ENCODE assay signal across 18 cellular contexts in genomic region chrX:136712631-136713030, GRCh38.
DNase-seq lines count a peak whose midpoint lies in the region; ATAC-seq and TF ChIP-seq lines count a peak whose summit lies in the region.
"Had no signal": no experiment of that assay in that cellular context is flagged by ENCODE, and none has a peak within 500 bp of the region (broad histone marks: within the 10 kb centered on the region; RNA-seq: fewer than 3 reads in every experiment).

No MANE protein-coding gene starts in this region.

- no peak overlapping the region for H3K27ac ChIP-seq in OCI-LY7 (ENCODE audit: low read depth, low read length, poor library complexity, severe bottlenecking)
- H3K27ac ChIP-seq: BLaER1, KMS-11 had no signal

- H3K4me2 ChIP-seq in OCI-LY7 (ENCODE audit: low read length): no peak overlapping the region
- H3K4me2 ChIP-seq: BLaER1, KMS-11 had no signal

- in situ Hi-C loops in HAP-1 (cut with MboI; ENCODE audit: low sequenced_read_pairs): loop anchor here (10.0 kb wide), 1 partner anchor 212 kb away; no protein-coding TSS in a partner anchor

- no peak for DNase-seq in activated naive CD4-positive, alpha-beta T cell treated with anti-CD3 and anti-CD28 coated beads for 36 hours
- DNase-seq in activated naive CD4-positive, alpha-beta T cell (lab: John Stamatoyannopoulos, UW): no peak
- DNase-seq in HAP-1 (ENCODE audit: low spot score in 2 of 2) (peak; percentile 22 to 91), left lobe of liver (ENCODE audit: low spot score) (no peak), A172 (ENCODE audit: low spot score) (no peak), OCI-LY7 (ENCODE audit: low spot score) (no peak)
- DNase-seq: DMS 273 treated with DMSO at 0.1 percent for 48 hours, GF-D8, H7, MG63, NCI-H1092, NCI-H146, NCI-H2227 treated with DMSO at 0.1 percent for 48 hours, NCI-H524 had no signal

- intact Hi-C loops in activated naive CD4-positive, alpha-beta T cell treated with anti-CD3 and anti-CD28 coated beads for 36 hours (cut with micrococcal nuclease): loop anchor here (1.0 to 5.0 kb wide), 3 partner anchors 155 to 340 kb away; partner anchors contain the start of gene RBMX
- intact Hi-C loops in OCI-LY7 (cut with micrococcal nuclease; ENCODE audit: unreplicated experiment): no loop called here

- BruUV-seq in OCI-LY7 (replicated peaks; lab: Mats Ljungman, UMichigan): no TSS peak

- H3K4me3 ChIP-seq in HAP-1: no peak overlapping the region
- no peak overlapping the region for H3K4me3 ChIP-seq in OCI-LY7 (ENCODE audit: low read depth, low read length, poor library complexity, severe bottlenecking)
- H3K4me3 ChIP-seq: BLaER1, MG63 had no signal

- H3K27me3 ChIP-seq in HAP-1 (ENCODE audit: low read depth): no peaks in the 10 kb centered on the region
- H3K27me3 ChIP-seq: MG63 had no signal

- H3K36me3 Mint-ChIP-seq in activated naive CD4-positive, alpha-beta T cell treated with anti-CD3 and anti-CD28 coated beads for 36 hours (ENCODE audit: low read depth): peaks cover 6% of the 10 kb centered on the region
- peaks cover 18% of the 10 kb centered on the region for H3K36me3 Mint-ChIP-seq in activated T-helper 17 cell treated with anti-CD3 and anti-CD28 coated beads, Interleukin-2, amount 50 U/mL, for 72 hours (ENCODE audit: low read depth)

- no peaks in the 10 kb centered on the region for H3K27me3 Mint-ChIP-seq in activated naive CD4-positive, alpha-beta T cell treated with anti-CD3 and anti-CD28 coated beads for 36 hours (ENCODE audit: low read depth)
- H3K27me3 Mint-ChIP-seq in activated T-helper 17 cell treated with anti-CD3 and anti-CD28 coated beads, Interleukin-2, amount 50 U/mL, for 72 hours: no peaks in the 10 kb centered on the region

- H3K36me3 ChIP-seq in HAP-1 (replicated peaks) (no peaks in the 10 kb centered on the region), OCI-LY7 (ENCODE audit: insufficient read depth, low read length) (peaks cover 24% of the 10 kb centered on the region)
- H3K36me3 ChIP-seq: BLaER1, MG63 had no signal

- H3K9me2 ChIP-seq in OCI-LY7 (ENCODE audit: insufficient read depth, low read length): no peaks in the 10 kb centered on the region

- no peak overlapping the region for H3K4me3 Mint-ChIP-seq in activated naive CD4-positive, alpha-beta T cell treated with anti-CD3 and anti-CD28 coated beads for 36 hours
- peak overlapping the region; percentile 17 for H3K4me3 Mint-ChIP-seq in activated T-helper 17 cell treated with anti-CD3 and anti-CD28 coated beads, Interleukin-2, amount 50 U/mL, for 72 hours

- H3K4me1 ChIP-seq in HAP-1: peaks cover 15% of the 10 kb centered on the region
- peaks cover 36% of the 10 kb centered on the region for H3K4me1 ChIP-seq in OCI-LY7 (ENCODE audit: insufficient read depth, low read length, poor library complexity, severe bottlenecking)

- peaks cover 86% of the 10 kb centered on the region for H3K4me1 Mint-ChIP-seq in activated naive CD4-positive, alpha-beta T cell treated with anti-CD3 and anti-CD28 coated beads for 36 hours (ENCODE audit: low read depth)
- peaks cover 22% of the 10 kb centered on the region for H3K4me1 Mint-ChIP-seq in activated T-helper 17 cell treated with anti-CD3 and anti-CD28 coated beads, Interleukin-2, amount 50 U/mL, for 72 hours

- H3K9me3 Mint-ChIP-seq in activated naive CD4-positive, alpha-beta T cell treated with anti-CD3 and anti-CD28 coated beads for 36 hours: no peaks in the 10 kb centered on the region
- no peaks in the 10 kb centered on the region for H3K9me3 Mint-ChIP-seq in activated T-helper 17 cell treated with anti-CD3 and anti-CD28 coated beads, Interleukin-2, amount 50 U/mL, for 72 hours

- H3K9me3 ChIP-seq in HAP-1 (no peaks in the 10 kb centered on the region), OCI-LY7 (ENCODE audit: low read length) (no peaks in the 10 kb centered on the region)
- H3K9me3 ChIP-seq: BLaER1, MG63 had no signal

- no peaks in the 10 kb centered on the region for H3K79me2 ChIP-seq in OCI-LY7 (ENCODE audit: insufficient read depth, low read depth, low read length)

- CTCF ChIA-PET in activated naive CD4-positive, alpha-beta T cell treated with anti-CD3 and anti-CD28 coated beads for 36 hours (lab: Charles Lee): interaction anchor here (0.6 to 0.7 kb wide), 3 partner anchors 53 to 208 kb away, joined by 3 to 4 read pairs (median 3); no protein-coding TSS in a partner anchor
- CTCF ChIA-PET in OCI-LY7 (lab: Charles Lee; ENCODE audit: unreplicated experiment): no interaction called here

- no peak for ATAC-seq in activated T-helper 17 cell treated with anti-CD3 and anti-CD28 coated beads, Interleukin-2, amount 50 U/mL, for 72 hours (replicated peaks)
- ATAC-seq in left lobe of liver: peak; percentile 21
- no peak for ATAC-seq in GM18861 (IDR thresholded peaks at IDR 0.05; ENCODE audit: unreplicated experiment)

- H3K27ac Mint-ChIP-seq in activated naive CD4-positive, alpha-beta T cell treated with anti-CD3 and anti-CD28 coated beads for 36 hours: peak overlapping the region; percentile 62
- no peak overlapping the region for H3K27ac Mint-ChIP-seq in activated T-helper 17 cell treated with anti-CD3 and anti-CD28 coated beads, Interleukin-2, amount 50 U/mL, for 72 hours

- H2AFZ ChIP-seq in OCI-LY7 (ENCODE audit: low read length): no peak overlapping the region

- H4K20me1 ChIP-seq in OCI-LY7 (ENCODE audit: insufficient read depth, low read length): no peaks in the 10 kb centered on the region

- TF ChIP-seq CTCF in OCI-LY7 (conservative IDR thresholded peaks at IDR 0.05; ENCODE audit: low read length): no peak

- POLR2A ChIA-PET in OCI-LY7 (lab: Charles Lee): interaction anchor here (0.9 kb wide), 1 partner anchor 48 kb away, joined by 3 read pairs; no protein-coding TSS in a partner anchor

Comparison
In these comparisons a context has a peak if more than half of its experiments do, and no peak if none do; other contexts are left out.
1. DNase-seq: peak in HAP-1 (2 of 2); none in activated naive CD4-positive, alpha-beta T cell treated with anti-CD3 and anti-CD28 coated beads for 36 hours (single experiment), activated naive CD4-positive, alpha-beta T cell (0 of 4), left lobe of liver (single experiment), A172 (single experiment) and OCI-LY7 (single experiment).